9 cellular contexts compared by ENCODE assay signal in genomic region chr3:190863119-190863465, GRCh38. TPM values are rescaled to one million over a fixed set of nuclear protein-coding genes. Genes with fewer than 3 reads are reported as not detected.
DNase-seq lines count a peak whose midpoint lies in the region; ATAC-seq, FAIRE-seq and TF ChIP-seq lines count a peak whose summit lies in the region.
"Had no signal": no experiment of that assay in that cellular context is flagged by ENCODE, and none has a peak within 500 bp of the region (broad histone marks: within the 10 kb centered on the region; RNA-seq: fewer than 3 reads in every experiment).

No MANE protein-coding gene starts in this region.

- in situ Hi-C loops in GM23248 (cut with MboI) (no loop called here), SK-MEL-5 (cut with HindIII; ENCODE audit: low pct_unique_long_range_greater_than_20kb, low sequenced_read_pairs) (no loop called here)

- peak overlapping the region; percentile 86 for H3K4me2 ChIP-seq in GM23248 (ENCODE audit: unreplicated experiment)

- H3K27ac ChIP-seq in GM23248: no peak overlapping the region
- H3K27ac ChIP-seq in foreskin keratinocyte: peak overlapping the region; percentile 24

- H3K27ac Mint-ChIP-seq in activated naive CD4-positive, alpha-beta T cell treated with anti-CD3 and anti-CD28 coated beads, Interleukin-2, amount 50 U/mL, for 72 hours: no peak overlapping the region

- no peaks in the 10 kb centered on the region for H3K9me3 ChIP-seq in GM23248 (ENCODE audit: low read depth)

- no peaks in the 10 kb centered on the region for H4K20me1 ChIP-seq in GM23248 (ENCODE audit: insufficient read depth)

- no peaks in the 10 kb centered on the region for H3K36me3 ChIP-seq in GM23248 (ENCODE audit: low read depth)

- peak overlapping the region; percentile 67 for H3K9ac ChIP-seq in GM23248

- H3K36me3 Mint-ChIP-seq in activated naive CD4-positive, alpha-beta T cell treated with anti-CD3 and anti-CD28 coated beads, Interleukin-2, amount 50 U/mL, for 72 hours: peaks cover 0 to 11% of the 10 kb centered on the region in 2 donors

- no peaks in the 10 kb centered on the region for H3K4me1 ChIP-seq in GM23248 (ENCODE audit: insufficient read depth)
- H3K4me1 ChIP-seq in foreskin keratinocyte: no peaks in the 10 kb centered on the region

- H3K27me3 ChIP-seq in GM23248 (replicated peaks; ENCODE audit: insufficient read depth): no peaks in the 10 kb centered on the region
- H3K27me3 ChIP-seq in foreskin keratinocyte: peaks cover 24% of the 10 kb centered on the region

- ATAC-seq in foreskin keratinocyte (no peak), GM21528 (IDR thresholded peaks at IDR 0.05; ENCODE audit: low FRiP score, unreplicated experiment) (no peak)
- ATAC-seq in activated naive CD4-positive, alpha-beta T cell treated with anti-CD3 and anti-CD28 coated beads, Interleukin-2, amount 50 U/mL, for 72 hours: no peak

- no peak for FAIRE-seq in urothelium cell line (lab: Jason Lieb, UNC)

- H3F3A ChIP-seq in GM23248 (ENCODE audit: insufficient read depth): no peaks in the 10 kb centered on the region

- no peaks in the 10 kb centered on the region for H3K9me2 ChIP-seq in GM23248 (ENCODE audit: insufficient read depth)

- peak overlapping the region; percentile 90 for H2AFZ ChIP-seq in GM23248

- DNase-seq in GM23248 (peak; percentile 29), SK-MEL-5 (ENCODE audit: low read depth, low spot score) (peak; percentile 10), foreskin keratinocyte (no peak), retinal pigment epithelial cell (ENCODE audit: low read depth) (no peak), urothelium cell line (ENCODE audit: low spot score) (no peak), occipital lobe (lab: John Stamatoyannopoulos, UW) (no peak)
- DNase-seq in activated naive CD4-positive, alpha-beta T cell treated with anti-CD3 and anti-CD28 coated beads, Interleukin-2, amount 50 U/mL, for 72 hours (ENCODE audit: low spot score in 2 of 2): no peak

- no peaks in the 10 kb centered on the region for H3K9me3 Mint-ChIP-seq in activated naive CD4-positive, alpha-beta T cell treated with anti-CD3 and anti-CD28 coated beads, Interleukin-2, amount 50 U/mL, for 72 hours

- H3K4me3 ChIP-seq in GM23248 (peak overlapping the region; percentile 81), retinal pigment epithelial cell (ENCODE audit: low read length) (peak overlapping the region; percentile 74)

- no peaks in the 10 kb centered on the region for H3K79me2 ChIP-seq in GM23248 (ENCODE audit: insufficient read depth)

- TF ChIP-seq CTCF in foreskin keratinocyte (conservative IDR thresholded peaks at IDR 0.05) (no peak), retinal pigment epithelial cell (conservative IDR thresholded peaks at IDR 0.05; ENCODE audit: low read depth, low read length) (no peak)

- WGBS in GM23248 (ENCODE audit: low coverage in 1 of 2, low lambda C conversion rate in 2 of 2, missing lambda C conversion rate in 2 of 2), 2 experiments: 11 to 13% methylated on average over 6 of the region's 6 CpGs

RNA-seq across cellular contexts. Expression of gene GMNC, which starts 0.6 kb away (rescaled TPM):
- not detected in 2 replicates for total RNA-seq in GM23248 (2014; rRNA removed; shearing (Covaris generic))
- polyA plus RNA-seq in GM23248 (2016; fragmentation: Nextera tagmentation; extraction: Ambion mirVana) (0.27 TPM in 1 of 2 replicates, not detected in the other), foreskin keratinocyte (not detected in 2 replicates)
- not detected in 2 replicates for total RNA-seq in SK-MEL-5 (2014; rRNA removed; shearing (Covaris generic))
- polyA plus RNA-seq in SK-MEL-5 (2015; cell fraction: cytosol; rRNA removed): not detected in 2 replicates
- not detected in 2 replicates for polyA plus RNA-seq in SK-MEL-5 (2015; cell fraction: nucleus; rRNA removed)
- total RNA-seq in foreskin keratinocyte (not detected in 2 replicates), occipital lobe (0.62 TPM)
- total RNA-seq in activated naive CD4-positive, alpha-beta T cell treated with anti-CD3 and anti-CD28 coated beads, Interleukin-2, amount 50 U/mL, for 72 hours: not detected
- total RNA-seq: omental fat pad had no signal

Comparison
In these comparisons a context has a peak if more than half of its experiments do, and no peak if none do; other contexts are left out.
1. DNase-seq: peak in GM23248 (single experiment) and SK-MEL-5 (single experiment); none in foreskin keratinocyte (0 of 2), retinal pigment epithelial cell (single experiment), urothelium cell line (single experiment), occipital lobe (single experiment) and activated naive CD4-positive, alpha-beta T cell treated with anti-CD3 and anti-CD28 coated beads, Interleukin-2, amount 50 U/mL, for 72 hours (0 of 2).